ENCODE assay signal across 1 cellular context in the genomic region with DNA sequence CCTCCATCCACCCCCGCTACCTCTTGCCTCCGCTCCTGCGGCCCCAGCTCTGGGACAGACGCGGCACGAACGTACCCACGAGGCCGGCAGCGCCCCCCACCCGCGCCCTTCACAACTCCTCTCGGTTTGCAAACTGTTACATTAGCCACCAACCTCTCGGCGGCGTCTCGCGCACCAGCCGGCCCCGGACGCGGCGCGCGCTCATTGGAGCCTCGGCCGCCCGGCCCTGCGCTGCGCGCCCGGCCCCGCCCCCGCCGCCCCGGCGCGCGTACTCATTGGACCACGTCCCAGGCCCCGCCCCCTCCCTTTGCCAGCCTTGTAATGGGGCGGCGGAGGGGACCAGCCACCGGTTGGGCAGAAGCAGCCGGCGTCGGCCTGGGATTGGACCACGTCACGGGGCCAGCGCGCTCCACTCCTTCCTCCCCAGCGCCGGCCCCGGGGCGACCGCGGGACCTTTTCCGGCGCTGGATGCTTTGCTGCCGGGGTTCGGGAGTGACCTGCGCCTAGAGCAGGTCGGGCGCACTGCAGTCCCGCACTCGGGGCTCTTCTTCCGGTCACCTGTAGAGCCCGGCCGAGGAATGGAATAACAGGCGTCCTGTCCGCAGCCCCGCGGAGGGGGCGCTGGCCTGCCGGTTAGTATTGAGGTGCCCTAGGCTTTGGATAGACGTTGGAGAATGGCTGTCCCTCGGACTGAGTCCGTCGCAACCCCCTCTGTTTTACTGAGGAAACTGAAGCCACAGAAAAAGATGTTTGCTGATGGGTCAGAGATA.
A peak's percentile ranks its signal among the peaks of the same experiment; 100 is the strongest.
TF ChIP-seq lines count a peak whose summit lies in the region.

A gene with protein sequence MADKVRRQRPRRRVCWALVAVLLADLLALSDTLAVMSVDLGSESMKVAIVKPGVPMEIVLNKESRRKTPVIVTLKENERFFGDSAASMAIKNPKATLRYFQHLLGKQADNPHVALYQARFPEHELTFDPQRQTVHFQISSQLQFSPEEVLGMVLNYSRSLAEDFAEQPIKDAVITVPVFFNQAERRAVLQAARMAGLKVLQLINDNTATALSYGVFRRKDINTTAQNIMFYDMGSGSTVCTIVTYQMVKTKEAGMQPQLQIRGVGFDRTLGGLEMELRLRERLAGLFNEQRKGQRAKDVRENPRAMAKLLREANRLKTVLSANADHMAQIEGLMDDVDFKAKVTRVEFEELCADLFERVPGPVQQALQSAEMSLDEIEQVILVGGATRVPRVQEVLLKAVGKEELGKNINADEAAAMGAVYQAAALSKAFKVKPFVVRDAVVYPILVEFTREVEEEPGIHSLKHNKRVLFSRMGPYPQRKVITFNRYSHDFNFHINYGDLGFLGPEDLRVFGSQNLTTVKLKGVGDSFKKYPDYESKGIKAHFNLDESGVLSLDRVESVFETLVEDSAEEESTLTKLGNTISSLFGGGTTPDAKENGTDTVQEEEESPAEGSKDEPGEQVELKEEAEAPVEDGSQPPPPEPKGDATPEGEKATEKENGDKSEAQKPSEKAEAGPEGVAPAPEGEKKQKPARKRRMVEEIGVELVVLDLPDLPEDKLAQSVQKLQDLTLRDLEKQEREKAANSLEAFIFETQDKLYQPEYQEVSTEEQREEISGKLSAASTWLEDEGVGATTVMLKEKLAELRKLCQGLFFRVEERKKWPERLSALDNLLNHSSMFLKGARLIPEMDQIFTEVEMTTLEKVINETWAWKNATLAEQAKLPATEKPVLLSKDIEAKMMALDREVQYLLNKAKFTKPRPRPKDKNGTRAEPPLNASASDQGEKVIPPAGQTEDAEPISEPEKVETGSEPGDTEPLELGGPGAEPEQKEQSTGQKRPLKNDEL (minus strand): TSS at position 206 of the 770 bp plus-strand sequence. CDS start 1,045 bp downstream, outside the sequence.

TF ChIP-seq in K562, 482 proteins besides CTCF, POLR2A, EP300 and RAD21 (continued from another document and continues in another):
- TF ChIP-seq SIX5 (IDR thresholded peaks at IDR 0.05; ENCODE audit: borderline replicate concordance in 1 of 2, insufficient read depth in 1 of 2, low read depth in 1 of 2, low read length in 2 of 2), result no peak
- TF ChIP-seq, protein P1, sequence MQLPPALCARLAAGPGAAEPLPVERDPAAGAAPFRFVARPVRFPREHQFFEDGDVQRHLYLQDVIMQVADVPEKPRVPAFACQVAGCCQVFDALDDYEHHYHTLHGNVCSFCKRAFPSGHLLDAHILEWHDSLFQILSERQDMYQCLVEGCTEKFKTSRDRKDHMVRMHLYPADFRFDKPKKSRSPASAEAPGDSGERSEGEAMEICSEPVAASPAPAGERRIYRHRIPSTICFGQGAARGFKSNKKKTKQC (CRISPR knock-in tag; IDR thresholded peaks at IDR 0.05), result peak; percentile 62; the same call in 1 of the 2 replicates
- TF ChIP-seq SNIP1 (IDR thresholded peaks at IDR 0.05; ENCODE audit: low read depth), result no peak
- TF ChIP-seq, protein P2, sequence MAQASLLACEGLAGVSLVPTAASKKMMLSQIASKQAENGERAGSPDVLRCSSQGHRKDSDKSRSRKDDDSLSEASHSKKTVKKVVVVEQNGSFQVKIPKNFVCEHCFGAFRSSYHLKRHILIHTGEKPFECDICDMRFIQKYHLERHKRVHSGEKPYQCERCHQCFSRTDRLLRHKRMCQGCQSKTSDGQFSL (CRISPR knock-in tag; IDR thresholded peaks at IDR 0.05), result peak; percentile 77; the same call in 1 of the 2 replicates
- TF ChIP-seq, protein P2 (tag; IDR thresholded peaks at IDR 0.05), result no peak
- TF ChIP-seq DMBX1 (CRISPR knock-in tag; IDR thresholded peaks at IDR 0.05; ENCODE audit: borderline replicate concordance), result no peak
- no peak for TF ChIP-seq ZNF583 (CRISPR knock-in tag; IDR thresholded peaks at IDR 0.05)
- peak; percentile 87 for TF ChIP-seq CREM (IDR thresholded peaks at IDR 0.05; ENCODE audit: low read depth)
- TF ChIP-seq, protein P3, sequence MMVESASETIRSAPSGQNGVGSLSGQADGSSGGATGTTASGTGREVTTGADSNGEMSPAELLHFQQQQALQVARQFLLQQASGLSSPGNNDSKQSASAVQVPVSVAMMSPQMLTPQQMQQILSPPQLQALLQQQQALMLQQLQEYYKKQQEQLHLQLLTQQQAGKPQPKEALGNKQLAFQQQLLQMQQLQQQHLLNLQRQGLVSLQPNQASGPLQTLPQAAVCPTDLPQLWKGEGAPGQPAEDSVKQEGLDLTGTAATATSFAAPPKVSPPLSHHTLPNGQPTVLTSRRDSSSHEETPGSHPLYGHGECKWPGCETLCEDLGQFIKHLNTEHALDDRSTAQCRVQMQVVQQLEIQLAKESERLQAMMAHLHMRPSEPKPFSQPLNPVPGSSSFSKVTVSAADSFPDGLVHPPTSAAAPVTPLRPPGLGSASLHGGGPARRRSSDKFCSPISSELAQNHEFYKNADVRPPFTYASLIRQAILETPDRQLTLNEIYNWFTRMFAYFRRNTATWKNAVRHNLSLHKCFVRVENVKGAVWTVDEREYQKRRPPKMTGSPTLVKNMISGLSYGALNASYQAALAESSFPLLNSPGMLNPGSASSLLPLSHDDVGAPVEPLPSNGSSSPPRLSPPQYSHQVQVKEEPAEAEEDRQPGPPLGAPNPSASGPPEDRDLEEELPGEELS (CRISPR knock-in tag; IDR thresholded peaks at IDR 0.05; ENCODE audit: borderline replicate concordance), result no peak
- TF ChIP-seq GATA2 (CRISPR knock-in tag; IDR thresholded peaks at IDR 0.05), result peak; percentile 74; the same call in 1 of the 2 replicates
- TF ChIP-seq ZNF239 (CRISPR knock-in tag; IDR thresholded peaks at IDR 0.05), result no peak
- no peak for TF ChIP-seq PHF21A (IDR thresholded peaks at IDR 0.05; ENCODE audit: borderline replicate concordance, low read depth)
- no peak for TF ChIP-seq ZKSCAN1 (IDR thresholded peaks at IDR 0.05; ENCODE audit: low read depth, low read length)
- TF ChIP-seq RFX5 (IDR thresholded peaks at IDR 0.05; ENCODE audit: low read depth, low read length), result no peak
- TF ChIP-seq HMG20A (CRISPR knock-in tag; conservative IDR thresholded peaks at IDR 0.05), result no peak
- peak in 2 of 3 experiments; percentile 50 to 65 for TF ChIP-seq YY1 (IDR thresholded peaks at IDR 0.05; ENCODE audit: borderline replicate concordance in 1 of 3, control insufficient read depth in 1 of 3, extremely low read depth in 1 of 3, insufficient read depth in 3 of 3, insufficient read length in 1 of 3, insufficient replicate concordance in 2 of 3, low read depth in 1 of 3, low read length in 2 of 3)
- TF ChIP-seq FOXA1 (IDR thresholded peaks at IDR 0.05; ENCODE audit: borderline replicate concordance), result no peak
- TF ChIP-seq, protein P4, sequence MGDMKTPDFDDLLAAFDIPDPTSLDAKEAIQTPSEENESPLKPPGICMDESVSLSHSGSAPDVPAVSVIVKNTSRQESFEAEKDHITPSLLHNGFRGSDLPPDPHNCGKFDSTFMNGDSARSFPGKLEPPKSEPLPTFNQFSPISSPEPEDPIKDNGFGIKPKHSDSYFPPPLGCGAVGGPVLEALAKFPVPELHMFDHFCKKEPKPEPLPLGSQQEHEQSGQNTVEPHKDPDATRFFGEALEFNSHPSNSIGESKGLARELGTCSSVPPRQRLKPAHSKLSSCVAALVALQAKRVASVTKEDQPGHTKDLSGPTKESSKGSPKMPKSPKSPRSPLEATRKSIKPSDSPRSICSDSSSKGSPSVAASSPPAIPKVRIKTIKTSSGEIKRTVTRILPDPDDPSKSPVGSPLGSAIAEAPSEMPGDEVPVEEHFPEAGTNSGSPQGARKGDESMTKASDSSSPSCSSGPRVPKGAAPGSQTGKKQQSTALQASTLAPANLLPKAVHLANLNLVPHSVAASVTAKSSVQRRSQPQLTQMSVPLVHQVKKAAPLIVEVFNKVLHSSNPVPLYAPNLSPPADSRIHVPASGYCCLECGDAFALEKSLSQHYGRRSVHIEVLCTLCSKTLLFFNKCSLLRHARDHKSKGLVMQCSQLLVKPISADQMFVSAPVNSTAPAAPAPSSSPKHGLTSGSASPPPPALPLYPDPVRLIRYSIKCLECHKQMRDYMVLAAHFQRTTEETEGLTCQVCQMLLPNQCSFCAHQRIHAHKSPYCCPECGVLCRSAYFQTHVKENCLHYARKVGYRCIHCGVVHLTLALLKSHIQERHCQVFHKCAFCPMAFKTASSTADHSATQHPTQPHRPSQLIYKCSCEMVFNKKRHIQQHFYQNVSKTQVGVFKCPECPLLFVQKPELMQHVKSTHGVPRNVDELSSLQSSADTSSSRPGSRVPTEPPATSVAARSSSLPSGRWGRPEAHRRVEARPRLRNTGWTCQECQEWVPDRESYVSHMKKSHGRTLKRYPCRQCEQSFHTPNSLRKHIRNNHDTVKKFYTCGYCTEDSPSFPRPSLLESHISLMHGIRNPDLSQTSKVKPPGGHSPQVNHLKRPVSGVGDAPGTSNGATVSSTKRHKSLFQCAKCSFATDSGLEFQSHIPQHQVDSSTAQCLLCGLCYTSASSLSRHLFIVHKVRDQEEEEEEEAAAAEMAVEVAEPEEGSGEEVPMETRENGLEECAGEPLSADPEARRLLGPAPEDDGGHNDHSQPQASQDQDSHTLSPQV (IDR thresholded peaks at IDR 0.05), result no peak
- TF ChIP-seq ZEB2 (IDR thresholded peaks at IDR 0.05), result peak; percentile 90
- TF ChIP-seq SREBF1 (IDR thresholded peaks at IDR 0.05; ENCODE audit: borderline replicate concordance, low read depth, low read length), result no peak
- no peak for TF ChIP-seq ZNF134 (CRISPR knock-in tag; conservative IDR thresholded peaks at IDR 0.05)
- no peak for TF ChIP-seq STAT5B (CRISPR knock-in tag; IDR thresholded peaks at IDR 0.05)
- no peak for TF ChIP-seq DNMT1 (IDR thresholded peaks at IDR 0.05)
- no peak for TF ChIP-seq TSC22D4 (tag; IDR thresholded peaks at IDR 0.05)
- TF ChIP-seq, protein P5, sequence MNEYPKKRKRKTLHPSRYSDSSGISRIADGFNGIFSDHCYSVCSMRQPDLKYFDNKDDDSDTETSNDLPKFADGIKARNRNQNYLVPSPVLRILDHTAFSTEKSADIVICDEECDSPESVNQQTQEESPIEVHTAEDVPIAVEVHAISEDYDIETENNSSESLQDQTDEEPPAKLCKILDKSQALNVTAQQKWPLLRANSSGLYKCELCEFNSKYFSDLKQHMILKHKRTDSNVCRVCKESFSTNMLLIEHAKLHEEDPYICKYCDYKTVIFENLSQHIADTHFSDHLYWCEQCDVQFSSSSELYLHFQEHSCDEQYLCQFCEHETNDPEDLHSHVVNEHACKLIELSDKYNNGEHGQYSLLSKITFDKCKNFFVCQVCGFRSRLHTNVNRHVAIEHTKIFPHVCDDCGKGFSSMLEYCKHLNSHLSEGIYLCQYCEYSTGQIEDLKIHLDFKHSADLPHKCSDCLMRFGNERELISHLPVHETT (CRISPR knock-in tag; conservative IDR thresholded peaks at IDR 0.05 in 1 of 2, IDR thresholded peaks at IDR 0.05 in 1 of 2), result peak in 1 of 2 experiments; percentile 90; a peak in 2 of 4 replicates
- TF ChIP-seq, protein P6, sequence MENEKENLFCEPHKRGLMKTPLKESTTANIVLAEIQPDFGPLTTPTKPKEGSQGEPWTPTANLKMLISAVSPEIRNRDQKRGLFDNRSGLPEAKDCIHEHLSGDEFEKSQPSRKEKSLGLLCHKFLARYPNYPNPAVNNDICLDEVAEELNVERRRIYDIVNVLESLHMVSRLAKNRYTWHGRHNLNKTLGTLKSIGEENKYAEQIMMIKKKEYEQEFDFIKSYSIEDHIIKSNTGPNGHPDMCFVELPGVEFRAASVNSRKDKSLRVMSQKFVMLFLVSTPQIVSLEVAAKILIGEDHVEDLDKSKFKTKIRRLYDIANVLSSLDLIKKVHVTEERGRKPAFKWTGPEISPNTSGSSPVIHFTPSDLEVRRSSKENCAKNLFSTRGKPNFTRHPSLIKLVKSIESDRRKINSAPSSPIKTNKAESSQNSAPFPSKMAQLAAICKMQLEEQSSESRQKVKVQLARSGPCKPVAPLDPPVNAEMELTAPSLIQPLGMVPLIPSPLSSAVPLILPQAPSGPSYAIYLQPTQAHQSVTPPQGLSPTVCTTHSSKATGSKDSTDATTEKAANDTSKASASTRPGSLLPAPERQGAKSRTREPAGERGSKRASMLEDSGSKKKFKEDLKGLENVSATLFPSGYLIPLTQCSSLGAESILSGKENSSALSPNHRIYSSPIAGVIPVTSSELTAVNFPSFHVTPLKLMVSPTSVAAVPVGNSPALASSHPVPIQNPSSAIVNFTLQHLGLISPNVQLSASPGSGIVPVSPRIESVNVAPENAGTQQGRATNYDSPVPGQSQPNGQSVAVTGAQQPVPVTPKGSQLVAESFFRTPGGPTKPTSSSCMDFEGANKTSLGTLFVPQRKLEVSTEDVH (IDR thresholded peaks at IDR 0.05; ENCODE audit: low read depth, partially characterized antibody), result peak; percentile 40
- no peak for TF ChIP-seq HNRNPH1 (optimal IDR thresholded peaks at IDR 0.05; ENCODE audit: low read depth, low read length)
- TF ChIP-seq ZNF316 (IDR thresholded peaks at IDR 0.05), result no peak
- peak; percentile 91 for TF ChIP-seq GABPA (tag; conservative IDR thresholded peaks at IDR 0.05; ENCODE audit: low read depth)
- TF ChIP-seq ELF1 (tag; IDR thresholded peaks at IDR 0.05), result peak; percentile 81
- TF ChIP-seq ZNF384 (IDR thresholded peaks at IDR 0.05; ENCODE audit: low read depth, low read length), result no peak
- TF ChIP-seq, protein P7, sequence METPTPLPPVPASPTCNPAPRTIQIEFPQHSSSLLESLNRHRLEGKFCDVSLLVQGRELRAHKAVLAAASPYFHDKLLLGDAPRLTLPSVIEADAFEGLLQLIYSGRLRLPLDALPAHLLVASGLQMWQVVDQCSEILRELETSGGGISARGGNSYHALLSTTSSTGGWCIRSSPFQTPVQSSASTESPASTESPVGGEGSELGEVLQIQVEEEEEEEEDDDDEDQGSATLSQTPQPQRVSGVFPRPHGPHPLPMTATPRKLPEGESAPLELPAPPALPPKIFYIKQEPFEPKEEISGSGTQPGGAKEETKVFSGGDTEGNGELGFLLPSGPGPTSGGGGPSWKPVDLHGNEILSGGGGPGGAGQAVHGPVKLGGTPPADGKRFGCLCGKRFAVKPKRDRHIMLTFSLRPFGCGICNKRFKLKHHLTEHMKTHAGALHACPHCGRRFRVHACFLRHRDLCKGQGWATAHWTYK (CRISPR knock-in tag; IDR thresholded peaks at IDR 0.05), result 0 out of 2 replicates have a peak, but pooled peaks have one; percentile 18
- no peak for TF ChIP-seq ILK (tag; IDR thresholded peaks at IDR 0.05; ENCODE audit: borderline replicate concordance, low read depth)
- TF ChIP-seq BRD4 (IDR thresholded peaks at IDR 0.05), result peak; percentile 48; the same call in 1 of the 2 replicates
- TF ChIP-seq, protein P8, sequence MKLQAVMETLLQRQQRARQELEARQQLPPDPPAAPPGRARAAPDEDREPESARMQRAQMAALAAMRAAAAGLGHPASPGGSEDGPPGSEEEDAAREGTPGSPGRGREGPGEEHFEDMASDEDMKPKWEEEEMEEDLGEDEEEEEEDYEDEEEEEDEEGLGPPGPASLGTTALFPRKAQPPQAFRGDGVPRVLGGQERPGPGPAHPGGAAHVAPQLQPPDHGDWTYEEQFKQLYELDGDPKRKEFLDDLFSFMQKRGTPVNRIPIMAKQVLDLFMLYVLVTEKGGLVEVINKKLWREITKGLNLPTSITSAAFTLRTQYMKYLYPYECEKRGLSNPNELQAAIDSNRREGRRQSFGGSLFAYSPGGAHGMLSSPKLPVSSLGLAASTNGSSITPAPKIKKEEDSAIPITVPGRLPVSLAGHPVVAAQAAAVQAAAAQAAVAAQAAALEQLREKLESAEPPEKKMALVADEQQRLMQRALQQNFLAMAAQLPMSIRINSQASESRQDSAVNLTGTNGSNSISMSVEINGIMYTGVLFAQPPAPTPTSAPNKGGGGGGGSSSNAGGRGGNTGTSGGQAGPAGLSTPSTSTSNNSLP (IDR thresholded peaks at IDR 0.05; ENCODE audit: borderline replicate concordance, low read depth, low read length), result no peak
- no peak for TF ChIP-seq NCOA6 (IDR thresholded peaks at IDR 0.05)
- TF ChIP-seq ZNF766 (CRISPR knock-in tag; conservative IDR thresholded peaks at IDR 0.05), result 0 out of 2 replicates have a peak, but pooled peaks have one; percentile 31
